Comparison of ENCODE assay signal across 8 cellular contexts in genomic region chr11:7986768-7987559, GRCh38.
DNase-seq lines count a peak whose midpoint lies in the region; ATAC-seq, FAIRE-seq and TF ChIP-seq lines count a peak whose summit lies in the region.

Gene EIF3F (plus strand): TSS chr11:7987337. CDS start chr11:7987353, 16 bp downstream.

- H3K27ac Mint-ChIP-seq in central memory CD8-positive, alpha-beta T cell (ENCODE audit: low read depth), result peak within 1 kb of the TSS; percentile 96

- H3K36me3 Mint-ChIP-seq in central memory CD8-positive, alpha-beta T cell (ENCODE audit: insufficient read depth), result peaks cover 14% of the 10 kb centered on the region

- peak within 1 kb of the TSS; percentile 69 for H3K4me3 ChIP-seq in AG10803 (ENCODE audit: low read length)

- H3K27me3 Mint-ChIP-seq in central memory CD8-positive, alpha-beta T cell, result no peaks in the 10 kb centered on the region

- peak within 1 kb of the TSS; percentile 95 for H3K4me3 Mint-ChIP-seq in central memory CD8-positive, alpha-beta T cell

- peak; percentile 100 for DNase-seq in AG10803 (ENCODE audit: low read depth)
- peak; percentile 99 to 100 for DNase-seq in NCI-H446 (lab: John Stamatoyannopoulos, UW)
- peak; percentile 88 for DNase-seq in activated CD4-positive, CD25-positive, alpha-beta regulatory T cell treated with anti-CD3 and anti-CD28 coated beads, Interleukin-2, amount 50 U/mL, for 16 hours (ENCODE audit: low read depth, low spot score)
- peak; percentile 78 to 93 for DNase-seq in central memory CD8-positive, alpha-beta T cell (ENCODE audit: low spot score in 2 of 2)
- peak; percentile 78 for DNase-seq in stimulated activated CD4-positive, alpha-beta T cell treated with anti-CD3 and anti-CD28 coated beads, Interleukin-12 subunit alpha, Interleukin-12 subunit beta, amount 100 ng/mL, for 4 hours

- H3K4me1 Mint-ChIP-seq in central memory CD8-positive, alpha-beta T cell, result peaks cover 41% of the 10 kb centered on the region

- peak; percentile 99 for FAIRE-seq in islet of Langerhans (lab: Jason Lieb, UNC)

- TF ChIP-seq CTCF in AG10803 (conservative IDR thresholded peaks at IDR 0.05; ENCODE audit: low read length), result peak; percentile 87

- no peaks in the 10 kb centered on the region for H3K9me3 Mint-ChIP-seq in central memory CD8-positive, alpha-beta T cell

- peak; percentile 98 for ATAC-seq in GM19035 (IDR thresholded peaks at IDR 0.05; ENCODE audit: unreplicated experiment)
- peak; percentile 92 for ATAC-seq in HG03354 (IDR thresholded peaks at IDR 0.05; ENCODE audit: poor library complexity, severe bottlenecking, unreplicated experiment)
- peak; percentile 99 for ATAC-seq in central memory CD8-positive, alpha-beta T cell (replicated peaks; ENCODE audit: extremely low read depth, poor library complexity, severe bottlenecking)

Comparison
In these comparisons a context has a peak if more than half of its experiments do, and no peak if none do; other contexts are left out.
1. Peak in every context shown above with its lines: DNase-seq, ATAC-seq and H3K4me3 ChIP-seq.